In the genomic region with DNA sequence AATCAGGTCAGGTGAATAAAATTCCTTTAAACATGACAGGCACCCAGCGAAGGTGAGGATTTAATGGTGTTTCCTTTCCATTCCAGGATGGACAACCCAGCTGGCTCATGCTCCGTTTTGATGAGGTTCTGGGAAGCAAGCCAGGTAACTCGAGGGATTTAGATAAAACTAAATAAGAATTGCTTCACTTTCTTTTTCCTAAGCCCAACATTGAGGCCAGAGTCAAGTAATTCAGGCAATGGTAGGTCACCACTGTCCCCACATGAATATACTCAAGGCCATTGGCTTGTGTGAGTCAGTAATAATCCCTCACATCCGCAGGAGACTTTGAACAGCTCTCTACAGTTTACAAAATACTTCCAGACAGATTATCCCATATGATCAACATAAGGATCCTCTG, we compare ENCODE assay signal across 20 cellular contexts. TPM values are rescaled to one million over a fixed set of nuclear protein-coding genes. Genes with fewer than 3 reads are reported as not detected.
A peak's percentile ranks its signal among the peaks of the same experiment; 100 is the strongest.
DNase-seq lines count a peak whose midpoint lies in the region; ATAC-seq and TF ChIP-seq lines count a peak whose summit lies in the region.
"Had no signal": no experiment of that assay in that cellular context is flagged by ENCODE, and none has a peak within 500 bp of the region (broad histone marks: within the 10 kb centered on the region; RNA-seq: fewer than 3 reads in every experiment).

No MANE protein-coding gene starts in this region.

- WGBS in mammary epithelial cell (ENCODE audit: low coverage, missing lambda C conversion rate) = 55% methylated on average over 4 of the region's 4 CpGs
- 32% methylated on average over 2 of the region's 4 CpGs for WGBS in right lobe of liver (ENCODE audit: insufficient coverage, low coverage, low lambda C conversion rate, missing lambda C conversion rate)

- in situ Hi-C loops in mammary epithelial cell (cut with MboI; ENCODE audit: low sequenced_read_pairs in 2 of 2) = no loop called here

- H3K4me2 ChIP-seq in mammary epithelial cell (ENCODE audit: insufficient read depth, low read depth, low read length) (no peak overlapping the region), PC-9 (no peak overlapping the region)
- H3K4me2 ChIP-seq: KMS-11 had no signal

- H2AFZ ChIP-seq in mammary epithelial cell (ENCODE audit: low read depth, low read length) (no peak overlapping the region), PC-9 (no peak overlapping the region)

- BruUV-seq in MCF 10A (replicated peaks; lab: Mats Ljungman, UMichigan) (no TSS peak), mammary epithelial cell (replicated peaks; lab: Mats Ljungman, UMichigan) (no TSS peak), PC-9 (replicated peaks; lab: Mats Ljungman, UMichigan) (no TSS peak)

- H4K20me1 ChIP-seq in mammary epithelial cell (ENCODE audit: insufficient read depth, low read length) (no peaks in the 10 kb centered on the region), PC-9 (ENCODE audit: insufficient read depth) (no peaks in the 10 kb centered on the region)

- no peak for TF ChIP-seq POLR2A in right lobe of liver (IDR thresholded peaks at IDR 0.05)

- peak in 3 of 4 donors; percentile 28 to 83 (median 61) for ATAC-seq in right lobe of liver
- ATAC-seq in HG03025 (IDR thresholded peaks at IDR 0.05; ENCODE audit: low FRiP score, unreplicated experiment) = no peak
- ATAC-seq: Panc1 had no signal

- H3K4me1 Mint-ChIP-seq in MCF 10A (ENCODE audit: insufficient read depth, unreplicated experiment) = peaks cover 4% of the 10 kb centered on the region
- H3K4me1 Mint-ChIP-seq: CD4-positive, CD25-positive, alpha-beta regulatory T cell had no signal

- POLR2A ChIA-PET in MCF 10A (lab: Yijun Ruan, JAX) = no interaction called here
- POLR2A ChIA-PET in PC-9 (lab: Charles Lee; ENCODE audit: unreplicated experiment) = no interaction called here

- no peaks in the 10 kb centered on the region for H3K27me3 ChIP-seq in mammary epithelial cell (ENCODE audit: insufficient read depth, low read length)
- no peaks in the 10 kb centered on the region for H3K27me3 ChIP-seq in right lobe of liver
- H3K27me3 ChIP-seq in PC-9 (ENCODE audit: insufficient read depth, low read depth) = no peaks in the 10 kb centered on the region

- no peak overlapping the region for H3K27ac ChIP-seq in mammary epithelial cell (ENCODE audit: insufficient read depth, low read depth, low read length)
- H3K27ac ChIP-seq in right lobe of liver = no peak overlapping the region
- no peak overlapping the region for H3K27ac ChIP-seq in PC-9
- H3K27ac ChIP-seq: 22Rv1, KMS-11 had no signal

- no peaks in the 10 kb centered on the region for H3F3A ChIP-seq in PC-9 (ENCODE audit: insufficient read depth, low read depth)

- H3K9me3 Mint-ChIP-seq in MCF 10A (ENCODE audit: unreplicated experiment) = no peaks in the 10 kb centered on the region

- peak; percentile 23 for DNase-seq in MCF 10A (ENCODE audit: unreplicated experiment)
- no peak for DNase-seq in mammary epithelial cell
- DNase-seq in astrocyte of the hippocampus (ENCODE audit: low read depth, low spot score) = peak; percentile 46
- DNase-seq in right lobe of liver = peak in 1 of 3 donors; percentile 53
- DNase-seq in medulla oblongata (ENCODE audit: extremely low spot score) = no peak
- no peak for DNase-seq in inferior parietal cortex (ENCODE audit: extremely low spot score)
- DNase-seq in PC-9 = no peak
- DNase-seq: BE2C; CD4-positive, CD25-positive, alpha-beta regulatory T cell; COR-L47; DMS153; EL; NCI-H1048; NCI-H1436; NCI-H2029; NCI-H526 had no signal

- no peaks in the 10 kb centered on the region for H3K9me2 ChIP-seq in PC-9 (ENCODE audit: insufficient read depth)

- no peaks in the 10 kb centered on the region for H3K36me3 Mint-ChIP-seq in MCF 10A (ENCODE audit: insufficient read depth, unreplicated experiment)
- H3K36me3 Mint-ChIP-seq: CD4-positive, CD25-positive, alpha-beta regulatory T cell had no signal

- H3K36me3 ChIP-seq in mammary epithelial cell (ENCODE audit: insufficient read depth, low read length) (no peaks in the 10 kb centered on the region), right lobe of liver (no peaks in the 10 kb centered on the region), PC-9 (ENCODE audit: low read depth) (no peaks in the 10 kb centered on the region)
- H3K36me3 ChIP-seq: BE2C had no signal

- intact Hi-C loops in MCF 10A (cut with micrococcal nuclease) = no loop called here
- intact Hi-C loops in mammary epithelial cell (cut with micrococcal nuclease) = no loop called here
- intact Hi-C loops in right lobe of liver (cut with DNase I) = no loop called here
- intact Hi-C loops in PC-9 (cut with micrococcal nuclease; ENCODE audit: unreplicated experiment) = no loop called here

- H3K27me3 Mint-ChIP-seq in MCF 10A (ENCODE audit: insufficient read depth, unreplicated experiment) = no peaks in the 10 kb centered on the region
- H3K27me3 Mint-ChIP-seq: CD4-positive, CD25-positive, alpha-beta regulatory T cell had no signal

- TF ChIP-seq CTCF in MCF 10A (IDR thresholded peaks at IDR 0.05; ENCODE audit: unreplicated experiment) = no peak
- no peak for TF ChIP-seq CTCF in mammary epithelial cell (conservative IDR thresholded peaks at IDR 0.05 in 1 of 2, IDR thresholded peaks at IDR 0.05 in 1 of 2; ENCODE audit: extremely low read depth in 1 of 2, insufficient read depth in 1 of 2, low read depth in 1 of 2, low read length in 2 of 2)
- no peak for TF ChIP-seq CTCF in right lobe of liver (IDR thresholded peaks at IDR 0.05)
- TF ChIP-seq CTCF in PC-9 (conservative IDR thresholded peaks at IDR 0.05) = no peak

- H3K79me2 ChIP-seq in mammary epithelial cell (ENCODE audit: insufficient read depth, low read length) = no peaks in the 10 kb centered on the region
- H3K79me2 ChIP-seq in PC-9 (ENCODE audit: low read depth) = no peaks in the 10 kb centered on the region

- dilution Hi-C loops in mammary epithelial cell (cut with HindIII; ENCODE audit: low sequenced_read_pairs) = no loop called here

- no peak overlapping the region for H3K27ac Mint-ChIP-seq in MCF 10A (ENCODE audit: low read depth, unreplicated experiment)
- H3K27ac Mint-ChIP-seq: CD4-positive, CD25-positive, alpha-beta regulatory T cell had no signal

- H3K9me3 ChIP-seq in mammary epithelial cell (replicated peaks; ENCODE audit: insufficient read depth, low read length) (no peaks in the 10 kb centered on the region), right lobe of liver (no peaks in the 10 kb centered on the region), PC-9 (ENCODE audit: insufficient read depth, low read depth) (no peaks in the 10 kb centered on the region)
- H3K9me3 ChIP-seq: BE2C had no signal

- CTCF ChIA-PET in MCF 10A (lab: Yijun Ruan, JAX) = interaction anchor here (0.8 kb wide), 1 partner anchor 640 kb away, joined by 3 read pairs; no protein-coding TSS in a partner anchor
- CTCF ChIA-PET in mammary epithelial cell (lab: Charles Lee; ENCODE audit: low non-redundant PET) = interaction anchor here (0.7 kb wide), 1 partner anchor 162 kb away, joined by 3 read pairs; no protein-coding TSS in a partner anchor
- CTCF ChIA-PET in PC-9 (lab: Charles Lee) = no interaction called here

- H3K9ac ChIP-seq in mammary epithelial cell (ENCODE audit: insufficient read depth, low read length) = no peak overlapping the region
- H3K9ac ChIP-seq: KMS-11 had no signal

- H3K4me3 Mint-ChIP-seq in MCF 10A (ENCODE audit: unreplicated experiment) = no peak overlapping the region
- H3K4me3 Mint-ChIP-seq: CD4-positive, CD25-positive, alpha-beta regulatory T cell had no signal

- H3K4me1 ChIP-seq in mammary epithelial cell (ENCODE audit: insufficient read depth, low read length) (peaks cover 6% of the 10 kb centered on the region), right lobe of liver (no peaks in the 10 kb centered on the region), PC-9 (replicated peaks; ENCODE audit: insufficient read depth) (no peaks in the 10 kb centered on the region)
- H3K4me1 ChIP-seq: BE2C had no signal

- H3K4me3 ChIP-seq in mammary epithelial cell (replicated peaks in 1 of 3; ENCODE audit: insufficient read depth in 1 of 3, low read depth in 2 of 3, low read length in 3 of 3) = no peak overlapping the region
- no peak overlapping the region for H3K4me3 ChIP-seq in right lobe of liver
- H3K4me3 ChIP-seq in PC-9 = no peak overlapping the region

RNA-seq across cellular contexts. Expression of gene LRATD1, which starts 16.2 kb away (rescaled TPM):
- total RNA-seq in MCF 10A (2022) (2.2 and 4.7 TPM in 2 replicates), mammary epithelial cell (10 to 100 TPM in 1 of 2 donors, 1 to 10 TPM in 1; 8.2 to 14.8 TPM), right lobe of liver (1 to 10 TPM in 4 of 6 experiments, under 1 TPM in 2; 0.79 to 3.8 (median 2.1) TPM), PC-9 (2021) (3.8 TPM in 2 replicates)
- polyA plus RNA-seq in mammary epithelial cell = 4.6 TPM
- 4.1 TPM for polyA minus RNA-seq in mammary epithelial cell
- total RNA-seq: CD4-positive, CD25-positive, alpha-beta regulatory T cell had no signal
- polyA plus RNA-seq: CD4-positive, CD25-positive, alpha-beta regulatory T cell had no signal

Comparison
In these comparisons a context has a peak if more than half of its experiments do, and no peak if none do; other contexts are left out.
1. DNase-seq: peak in MCF 10A (single experiment) and astrocyte of the hippocampus (single experiment); none in mammary epithelial cell (single experiment), medulla oblongata (single experiment), inferior parietal cortex (single experiment) and PC-9 (0 of 2).